ENCODE assay signal across 33 cellular contexts in genomic region chr7:142961973-142962913, GRCh38. TPM values are rescaled to one million over a fixed set of nuclear protein-coding genes. Genes with fewer than 3 reads are reported as not detected.
DNase-seq lines count a peak whose midpoint lies in the region; ATAC-seq and TF ChIP-seq lines count a peak whose summit lies in the region.
"Had no signal": no experiment of that assay in that cellular context is flagged by ENCODE, and none has a peak within 500 bp of the region (broad histone marks: within the 10 kb centered on the region; RNA-seq: fewer than 3 reads in every experiment).

TSS of gene KEL (minus strand) at chr7:142962363. CDS start at chr7:142962206, 157 bp downstream.

- no peak within 1 kb of the TSS for H3K4ac ChIP-seq in neuronal stem cell (ENCODE audit: low read length)

- H3K27me3 Mint-ChIP-seq in GM23338 (ENCODE audit: insufficient read depth, low read depth, poor library complexity), result peaks cover 6% of the 10 kb centered on the region
- no peaks in the 10 kb centered on the region for H3K27me3 Mint-ChIP-seq in endodermal cell (ENCODE audit: insufficient read depth)

- no peak within 1 kb of the TSS for H4K91ac ChIP-seq in neuronal stem cell (ENCODE audit: low read depth, low read length, poor library complexity)

- H3K27ac ChIP-seq in GM23338 (ENCODE audit: low read depth), result no peak within 1 kb of the TSS
- no peak within 1 kb of the TSS for H3K27ac ChIP-seq in endodermal cell (ENCODE audit: low read depth, low read length)
- no peak within 1 kb of the TSS for H3K27ac ChIP-seq in neuronal stem cell (replicated peaks; ENCODE audit: low read length)
- H3K27ac ChIP-seq in substantia nigra (ENCODE audit: low read depth, low read length, poor library complexity, severe bottlenecking), result no peak within 1 kb of the TSS
- H3K27ac ChIP-seq: ascending aorta, sigmoid colon, SJCRH30, stomach, transverse colon had no signal

- H3K4me1 ChIP-seq in GM23338 (ENCODE audit: insufficient read depth), result peaks cover 27% of the 10 kb centered on the region
- H3K4me1 ChIP-seq in endodermal cell (ENCODE audit: control insufficient read depth, insufficient read depth, low read length), result peaks cover 9% of the 10 kb centered on the region
- H3K4me1 ChIP-seq in neuronal stem cell (ENCODE audit: control insufficient read depth in 2 of 2, insufficient read depth in 1 of 2, low read depth in 1 of 2, low read length in 2 of 2), result peaks cover 0 to 11% of the 10 kb centered on the region in 2 donors
- H3K4me1 ChIP-seq: ascending aorta, sigmoid colon, SJCRH30, transverse colon had no signal

- H3K27me3 ChIP-seq in GM23338 (ENCODE audit: insufficient read depth) (no peaks in the 10 kb centered on the region), endodermal cell (ENCODE audit: control insufficient read depth, insufficient read depth, low read length, poor library complexity, severe bottlenecking) (no peaks in the 10 kb centered on the region), neuronal stem cell (ENCODE audit: control insufficient read depth in 3 of 3, insufficient read depth in 3 of 3, low read depth in 1 of 3, low read length in 3 of 3) (no peaks in the 10 kb centered on the region)
- H3K27me3 ChIP-seq: ascending aorta, sigmoid colon, SJCRH30 had no signal

- no peak within 1 kb of the TSS for H4K8ac ChIP-seq in neuronal stem cell (ENCODE audit: low read depth, low read length)

- no peaks in the 10 kb centered on the region for H3K79me1 ChIP-seq in neuronal stem cell (ENCODE audit: low read depth, low read length)

- H3K36me3 Mint-ChIP-seq in GM23338 (ENCODE audit: low read depth), result peaks cover 4% of the 10 kb centered on the region; the same call in 1 of the 3 replicates
- H3K36me3 Mint-ChIP-seq in endodermal cell (ENCODE audit: low read depth), result peaks cover 25% of the 10 kb centered on the region
- H3K36me3 Mint-ChIP-seq: activated naive CD8-positive, alpha-beta T cell; CD14-positive monocyte; naive B cell had no signal

- H3F3A ChIP-seq in GM23338 (replicated peaks; ENCODE audit: low read depth), result no peaks in the 10 kb centered on the region

- H3K9ac ChIP-seq in endodermal cell (ENCODE audit: extremely low read depth, low read length, poor library complexity, severe bottlenecking), result no peak within 1 kb of the TSS
- H3K9ac ChIP-seq in neuronal stem cell (ENCODE audit: low read depth, low read length, poor library complexity), result no peak within 1 kb of the TSS

- peak within 1 kb of the TSS; percentile 5 for H3K18ac ChIP-seq in neuronal stem cell (ENCODE audit: low read length)

- H3K36me3 ChIP-seq in GM23338 (ENCODE audit: insufficient read depth) (no peaks in the 10 kb centered on the region), endodermal cell (ENCODE audit: control insufficient read depth, insufficient read depth, low read length) (no peaks in the 10 kb centered on the region), neuronal stem cell (replicated peaks in 1 of 2; ENCODE audit: control insufficient read depth in 2 of 2, insufficient read depth in 2 of 2, low read length in 2 of 2) (no peaks in the 10 kb centered on the region)
- H3K36me3 ChIP-seq: ascending aorta, sigmoid colon, SJCRH30, stomach, transverse colon had no signal

- peaks cover 35% of the 10 kb centered on the region for H3K4me1 Mint-ChIP-seq in GM23338
- H3K4me1 Mint-ChIP-seq in endodermal cell, result peaks cover 73% of the 10 kb centered on the region
- H3K4me1 Mint-ChIP-seq: activated B cell treated with CpG ODN at 0.5 μM for 24 hours, naive B cell had no signal

- H3K79me2 ChIP-seq in GM23338 (replicated peaks; ENCODE audit: insufficient read depth), result no peaks in the 10 kb centered on the region

- H2AFZ ChIP-seq in GM23338, result peak within 1 kb of the TSS; percentile 89
- H2AFZ ChIP-seq in neuronal stem cell (ENCODE audit: low read length), result no peak within 1 kb of the TSS

- H3K4me2 ChIP-seq in GM23338 (peak within 1 kb of the TSS; percentile 11; the same call in 1 of the 2 replicates), neuronal stem cell (ENCODE audit: insufficient read depth, low read length, poor library complexity, severe bottlenecking) (no peak within 1 kb of the TSS)

- no peak for TF ChIP-seq CTCF in GM23338 (conservative IDR thresholded peaks at IDR 0.05; ENCODE audit: low read depth in 2 of 2)
- TF ChIP-seq CTCF in endodermal cell (conservative IDR thresholded peaks at IDR 0.05), result no peak

- WGBS in endodermal cell (ENCODE audit: insufficient coverage in 1 of 2, insufficient read length in 1 of 2), 2 experiments, result 66 to 69% methylated on average over 4 to 9 of the region's 9 CpGs
- no CpG with 5 or more reads among the region's 9 CpGs for WGBS in neuronal stem cell (ENCODE audit: extremely low coverage in 2 of 2, insufficient read length in 2 of 2, insufficient replicate concordance in 1 of 2), 2 donors

- H3K14ac ChIP-seq in neuronal stem cell (ENCODE audit: low read length), result no peak within 1 kb of the TSS

- H2AK5ac ChIP-seq in neuronal stem cell (ENCODE audit: low read depth, low read length), result no peak within 1 kb of the TSS

- H3K9me2 ChIP-seq in GM23338 (ENCODE audit: insufficient read depth), result peaks cover 25% of the 10 kb centered on the region

- DNase-seq in GM23338 (ENCODE audit: low spot score) (no peak), NCI-H82 treated with DMSO at 0.1 percent for 48 hours (lab: John Stamatoyannopoulos, UW; ENCODE audit: unreplicated experiment) (peak; percentile 66), endodermal cell (peak; percentile 76), neuronal stem cell (ENCODE audit: low spot score) (no peak), mesenteric fat pad (ENCODE audit: low spot score) (no peak), substantia nigra (lab: John Stamatoyannopoulos, UW) (no peak)
- no peak for DNase-seq in stimulated activated CD4-positive, alpha-beta T cell treated with anti-CD3 and anti-CD28 coated beads, Interleukin-1b, Interleukin-23, amount 100 ng/mL, for 48 hours
- DNase-seq: activated B cell treated with CpG ODN at 0.5 μM for 24 hours; activated effector memory CD4-positive, alpha-beta T cell treated with anti-CD3 and anti-CD28 coated beads, Interleukin-2, amount 50 U/mL, for 16 hours; activated T-cell treated with anti-CD3 and anti-CD28 coated beads, Interleukin-2, amount 50 U/mL, for 24 hours; cortex of kidney; effector memory CD8-positive, alpha-beta T cell; glutamatergic neuron; kidney glomerular epithelial cell; midbrain; naive B cell; NCI-H1105; NCI-H2029; RPMI8226; sigmoid colon; SJCRH30; stimulated activated CD4-positive, alpha-beta T cell treated with anti-CD3 and anti-CD28 coated beads, Interleukin-12 subunit alpha, Interleukin-12 subunit beta, amount 100 ng/mL, for 4 hours; stimulated activated CD4-positive, alpha-beta T cell treated with anti-CD3 and anti-CD28 coated beads, Interleukin-4, amount 100 ng/mL, for 1 hour; stomach; SW 1271; transverse colon had no signal

- H3K9me3 Mint-ChIP-seq in GM23338, result no peaks in the 10 kb centered on the region; the same call in 2 of the 3 replicates
- H3K9me3 Mint-ChIP-seq in endodermal cell, result no peaks in the 10 kb centered on the region
- H3K9me3 Mint-ChIP-seq: activated B cell treated with CpG ODN at 0.5 μM for 24 hours; activated T-cell treated with anti-CD3 and anti-CD28 coated beads, Interleukin-2, amount 50 U/mL, for 24 hours; effector memory CD8-positive, alpha-beta T cell had no signal

- H4K20me1 ChIP-seq in GM23338 (replicated peaks; ENCODE audit: insufficient read depth), result no peaks in the 10 kb centered on the region

- no peaks in the 10 kb centered on the region for H3K9me3 ChIP-seq in endodermal cell (ENCODE audit: control insufficient read depth, low read length)
- no peaks in the 10 kb centered on the region for H3K9me3 ChIP-seq in neuronal stem cell (replicated peaks in 1 of 2; ENCODE audit: control insufficient read depth in 2 of 2, insufficient read depth in 1 of 2, low read depth in 1 of 2, low read length in 2 of 2)
- H3K9me3 ChIP-seq: ascending aorta, sigmoid colon, SJCRH30, stomach, transverse colon had no signal

- H3K4me3 Mint-ChIP-seq in GM23338 (no peak within 1 kb of the TSS), endodermal cell (peak within 1 kb of the TSS; percentile 70)
- H3K4me3 Mint-ChIP-seq: activated B cell treated with CpG ODN at 0.5 μM for 24 hours; activated naive CD8-positive, alpha-beta T cell; activated T-cell treated with anti-CD3 and anti-CD28 coated beads, Interleukin-2, amount 50 U/mL, for 24 hours; CD14-positive monocyte; effector memory CD8-positive, alpha-beta T cell; naive B cell had no signal

- H2BK5ac ChIP-seq in neuronal stem cell (ENCODE audit: low read length), result no peak within 1 kb of the TSS

- no peak within 1 kb of the TSS for H2BK120ac ChIP-seq in neuronal stem cell (ENCODE audit: low read depth, low read length)

- no peak within 1 kb of the TSS for H2BK15ac ChIP-seq in neuronal stem cell (ENCODE audit: low read length)

- H2BK12ac ChIP-seq in neuronal stem cell (ENCODE audit: low read length), result no peak within 1 kb of the TSS

- no peak within 1 kb of the TSS for H3K4me3 ChIP-seq in GM23338
- H3K4me3 ChIP-seq in endodermal cell (ENCODE audit: low read length), result peak within 1 kb of the TSS; percentile 73
- H3K4me3 ChIP-seq in neuronal stem cell (ENCODE audit: low read length in 2 of 2), result no peak within 1 kb of the TSS
- H3K4me3 ChIP-seq: ascending aorta, sigmoid colon, SJCRH30, stomach, transverse colon had no signal

- ATAC-seq in GM23338, result peak; percentile 66
- ATAC-seq: effector memory CD8-positive, alpha-beta T cell; HCT116 had no signal

- H3K27ac Mint-ChIP-seq in GM23338, result no peak within 1 kb of the TSS
- H3K27ac Mint-ChIP-seq in endodermal cell, result peak within 1 kb of the TSS; percentile 53
- H3K27ac Mint-ChIP-seq: activated B cell treated with CpG ODN at 0.5 μM for 24 hours; activated naive CD8-positive, alpha-beta T cell; activated T-cell treated with anti-CD3 and anti-CD28 coated beads, Interleukin-2, amount 50 U/mL, for 24 hours; effector memory CD8-positive, alpha-beta T cell had no signal

- no peak within 1 kb of the TSS for H3K23ac ChIP-seq in neuronal stem cell (ENCODE audit: low read depth, low read length, poor library complexity)

TF ChIP-seq in GM23338, 12 proteins besides CTCF, POLR2A, EP300 and RAD21 (continues in another document):
- TF ChIP-seq STAT1 (IDR thresholded peaks at IDR 0.05; ENCODE audit: unreplicated experiment), result no peak
- TF ChIP-seq JUNB (IDR thresholded peaks at IDR 0.05; ENCODE audit: unreplicated experiment), result no peak
- no peak for TF ChIP-seq NANOG (IDR thresholded peaks at IDR 0.05; ENCODE audit: borderline replicate concordance)

RNA-seq across cellular contexts. Expression of gene KEL, which starts in this region (rescaled TPM):
- 3.6 TPM in 1 of 2 replicates, not detected in the other for total RNA-seq in GM23338 (2014; rRNA removed; shearing (Covaris generic))
- polyA plus RNA-seq in GM23338 (2016; fragmentation: Nextera tagmentation; extraction: Ambion mirVana), result 1.2 TPM in 2 replicates
- 10 to 100 TPM; 79.4 to 86.0 TPM for total RNA-seq in endodermal cell
- 8.0 TPM for polyA plus RNA-seq in endodermal cell (2013, experiment 1 of 2)
- 7.0 TPM for polyA plus RNA-seq in endodermal cell (2013, experiment 2 of 2)
- 0.14 TPM for polyA plus RNA-seq in neuronal stem cell (2013, experiment 1 of 2)
- polyA plus RNA-seq in neuronal stem cell (2013, experiment 2 of 2), result 0.11 TPM
- total RNA-seq in mesenteric fat pad, result not detected
- total RNA-seq: ascending aorta, fibroblast of villous mesenchyme, MCF 10A, pulmonary artery endothelial cell had no signal
- polyA plus RNA-seq: CD14-positive monocyte had no signal

Comparison
In these comparisons a context has a peak if more than half of its experiments do, and no peak if none do; other contexts are left out.
1. RNA of gene KEL (total RNA-seq): 79.4 to 86.0 TPM in endodermal cell; 3.6 TPM in GM23338 and not detected in mesenteric fat pad (single experiment); every median in the first group is over 10 times any median in the second.
2. DNase-seq: peak in NCI-H82 treated with DMSO at 0.1 percent for 48 hours (single experiment) and endodermal cell (single experiment); none in GM23338 (single experiment), neuronal stem cell (single experiment), mesenteric fat pad (single experiment), substantia nigra (0 of 49) and stimulated activated CD4-positive, alpha-beta T cell treated with anti-CD3 and anti-CD28 coated beads, Interleukin-1b, Interleukin-23, amount 100 ng/mL, for 48 hours (single experiment).